11 cellular contexts compared by ENCODE assay signal in genomic region chr6:127102299-127102698, GRCh38. TPM values are rescaled to one million over a fixed set of nuclear protein-coding genes. Genes with fewer than 3 reads are reported as not detected.
A peak's percentile ranks its signal among the peaks of the same experiment; 100 is the strongest.
DNase-seq lines count a peak whose midpoint lies in the region; ATAC-seq, FAIRE-seq and TF ChIP-seq lines count a peak whose summit lies in the region.
"Had no signal": no experiment of that assay in that cellular context is flagged by ENCODE, and none has a peak within 500 bp of the region (broad histone marks: within the 10 kb centered on the region; RNA-seq: fewer than 3 reads in every experiment).

No MANE protein-coding gene starts in this region.

- H3K36me3 ChIP-seq in mammary epithelial cell (ENCODE audit: insufficient read depth, low read length) (no peaks in the 10 kb centered on the region), mesodermal cell (ENCODE audit: control insufficient read depth, insufficient read depth, low read length) (no peaks in the 10 kb centered on the region)

- WGBS in mammary epithelial cell (ENCODE audit: low coverage, missing lambda C conversion rate), result 33% methylated on average over 2 of the region's 2 CpGs
- WGBS in mesodermal cell (ENCODE audit: insufficient coverage in 2 of 2), 2 experiments, result 64 to 76% methylated on average over 2 of the region's 2 CpGs

- H3K4me3 ChIP-seq in mammary epithelial cell (replicated peaks in 1 of 3; ENCODE audit: insufficient read depth in 1 of 3, low read depth in 2 of 3, low read length in 3 of 3), result no peak overlapping the region
- H3K4me3 ChIP-seq in mesodermal cell (ENCODE audit: extremely low read depth, insufficient read depth, low read length, poor library complexity, severe bottlenecking), result no peak overlapping the region
- H3K4me3 ChIP-seq: K562 had no signal

- intact Hi-C loops in mammary epithelial cell (cut with micrococcal nuclease), result no loop called here

- in situ Hi-C loops in mammary epithelial cell (cut with MboI; ENCODE audit: low sequenced_read_pairs in 2 of 2), result no loop called here

- FAIRE-seq in GM19239 (lab: Jason Lieb, UNC), result no peak
- FAIRE-seq: K562 had no signal

- H3K79me2 ChIP-seq in mammary epithelial cell (ENCODE audit: insufficient read depth, low read length), result no peaks in the 10 kb centered on the region

- BruUV-seq in mammary epithelial cell (replicated peaks; lab: Mats Ljungman, UMichigan), result no TSS peak

- H3K4me1 ChIP-seq in mammary epithelial cell (ENCODE audit: insufficient read depth, low read length) (no peaks in the 10 kb centered on the region), mesodermal cell (ENCODE audit: control insufficient read depth, insufficient read depth, low read length, poor library complexity, severe bottlenecking) (peaks cover 14% of the 10 kb centered on the region)

- TF ChIP-seq CTCF in mammary epithelial cell (conservative IDR thresholded peaks at IDR 0.05 in 1 of 2, IDR thresholded peaks at IDR 0.05 in 1 of 2; ENCODE audit: extremely low read depth in 1 of 2, insufficient read depth in 1 of 2, low read depth in 1 of 2, low read length in 2 of 2), result no peak

- H3K9me3 ChIP-seq in mammary epithelial cell (replicated peaks; ENCODE audit: insufficient read depth, low read length), result no peaks in the 10 kb centered on the region
- H3K9me3 ChIP-seq in mesodermal cell (ENCODE audit: control insufficient read depth, low read length), result no peaks in the 10 kb centered on the region

- no peak overlapping the region for H3K27ac ChIP-seq in mammary epithelial cell (ENCODE audit: insufficient read depth, low read depth, low read length)
- peak overlapping the region; percentile 39 for H3K27ac ChIP-seq in mesodermal cell (ENCODE audit: low read depth, low read length, severe bottlenecking)

- no peak overlapping the region for H2AFZ ChIP-seq in mammary epithelial cell (ENCODE audit: low read depth, low read length)

- H3K9ac ChIP-seq in mammary epithelial cell (ENCODE audit: insufficient read depth, low read length), result no peak overlapping the region

- no peak for ATAC-seq in HG02798 (IDR thresholded peaks at IDR 0.05; ENCODE audit: poor library complexity, unreplicated experiment)
- no peak for ATAC-seq in HG03521 (IDR thresholded peaks at IDR 0.05; ENCODE audit: unreplicated experiment)
- ATAC-seq: K562 had no signal

- CTCF ChIA-PET in mammary epithelial cell (lab: Charles Lee; ENCODE audit: low non-redundant PET), result no interaction called here

- H3K27me3 ChIP-seq in mammary epithelial cell (ENCODE audit: insufficient read depth, low read length), result peaks cover 10% of the 10 kb centered on the region

- no peaks in the 10 kb centered on the region for H4K20me1 ChIP-seq in mammary epithelial cell (ENCODE audit: insufficient read depth, low read length)

- dilution Hi-C loops in mammary epithelial cell (cut with HindIII; ENCODE audit: low sequenced_read_pairs), result no loop called here

- DNase-seq in AG20443 (ENCODE audit: low spot score) (peak; percentile 69), MV-4-11 (lab: John Stamatoyannopoulos, UW) (peak; percentile 86), mammary epithelial cell (peak; percentile 75), GM19239 (ENCODE audit: insufficient read length, low spot score) (no peak)
- DNase-seq in stimulated activated CD4-positive, alpha-beta T cell treated with anti-CD3 and anti-CD28 coated beads, Interleukin-15, amount 100 ng/mL, for 24 hours, result no peak
- DNase-seq: anterior cingulate cortex, foreskin melanocyte had no signal

- H3K4me2 ChIP-seq in mammary epithelial cell (ENCODE audit: insufficient read depth, low read depth, low read length), result no peak overlapping the region

RNA-seq across cellular contexts. Expression of gene RSPO3, which starts 16.2 kb away (rescaled TPM):
- total RNA-seq in mammary epithelial cell, result not detected
- not detected for polyA plus RNA-seq in mammary epithelial cell
- not detected for polyA minus RNA-seq in mammary epithelial cell
- polyA plus RNA-seq in mesodermal cell (2013, experiment 1 of 2), result 8.4 TPM
- polyA plus RNA-seq in mesodermal cell (2013, experiment 2 of 2), result 13.1 TPM
- total RNA-seq: K562 had no signal
- polyA plus RNA-seq: K562 had no signal

Comparison
In these comparisons a context has a peak if more than half of its experiments do, and no peak if none do; other contexts are left out.
1. DNase-seq: peak in AG20443 (single experiment), MV-4-11 (single experiment) and mammary epithelial cell (single experiment); none in GM19239 (single experiment) and stimulated activated CD4-positive, alpha-beta T cell treated with anti-CD3 and anti-CD28 coated beads, Interleukin-15, amount 100 ng/mL, for 24 hours (single experiment).